18 cellular contexts compared by ENCODE assay signal in genomic region chr1:57325117-57325516, GRCh38.
"Had no signal": no experiment of that assay in that cellular context is flagged by ENCODE, and none has a peak within 500 bp of the region (broad histone marks: within the 10 kb centered on the region; RNA-seq: fewer than 3 reads in every experiment).

No MANE protein-coding gene starts in this region.

- H3K36me3 ChIP-seq: stomach, tibial nerve, upper lobe of right lung, uterus had no signal

- H3K9me3 ChIP-seq: psoas muscle, stomach, testis, tibial nerve, upper lobe of right lung, uterus had no signal

- H3K4me3 ChIP-seq: dorsolateral prefrontal cortex, psoas muscle, stomach, testis, tibial nerve, upper lobe of right lung, uterus had no signal

- H3K27ac ChIP-seq: dorsolateral prefrontal cortex, psoas muscle, stomach, testis, tibial nerve, upper lobe of right lung, uterus had no signal

- H3K27me3 ChIP-seq: stomach, testis, tibial nerve, upper lobe of right lung, uterus had no signal

- DNase-seq: cortex of kidney; effector CD4-positive, alpha-beta T cell; mammary epithelial cell; naive B cell; posterior cingulate gyrus; psoas muscle; retina; stimulated activated CD4-positive, alpha-beta T cell treated with anti-CD3 and anti-CD28 coated beads, Interleukin-2, amount 100 ng/mL, for 24 hours; stimulated activated CD4-positive, alpha-beta T cell treated with anti-CD3 and anti-CD28 coated beads, Interleukin-4, amount 100 ng/mL, for 24 hours; stimulated activated naive CD4-positive, alpha-beta T cell treated with Interleukin-2 at 50 U/mL for 16 hours; stomach; testis; upper lobe of right lung; uterus had no signal

- ATAC-seq: psoas muscle; sciatic nerve; stimulated activated effector memory CD8-positive, alpha-beta T cell treated with anti-CD3 and anti-CD28 coated beads, Interleukin-12 subunit alpha, Interleukin-12 subunit beta, amount 100 ng/mL, for 72 hours; upper lobe of right lung had no signal

- H3K4me1 ChIP-seq: psoas muscle, testis, tibial nerve, upper lobe of right lung, uterus had no signal
